Comparison of ENCODE assay signal across 8 cellular contexts in genomic region chr2:70767699-70768584, GRCh38. TPM values are rescaled to one million over a fixed set of nuclear protein-coding genes. Genes with fewer than 3 reads are reported as not detected.
DNase-seq lines count a peak whose midpoint lies in the region; ATAC-seq and TF ChIP-seq lines count a peak whose summit lies in the region.

TSS of gene ADD2 (minus strand) at chr2:70768200. CDS start at chr2:70706408, 61,792 bp downstream.

- no peak within 1 kb of the TSS for H4K91ac ChIP-seq in neuronal stem cell (ENCODE audit: low read depth, low read length, poor library complexity)

- TF ChIP-seq POLR2A in transverse colon (IDR thresholded peaks at IDR 0.05): no peak

- intact Hi-C loops in transverse colon (cut with DNase I; ENCODE audit: low total_unique reads): no loop called here

- peak within 1 kb of the TSS; percentile 54 for H3K27ac ChIP-seq in neuronal stem cell (replicated peaks; ENCODE audit: low read length)
- H3K27ac ChIP-seq in transverse colon: no peak within 1 kb of the TSS

- H3K27me3 ChIP-seq in neuronal stem cell (ENCODE audit: control insufficient read depth in 3 of 3, insufficient read depth in 3 of 3, low read depth in 1 of 3, low read length in 3 of 3): peaks cover 0 to 20% (median 0%) of the 10 kb centered on the region in 3 experiments
- peaks cover 94% of the 10 kb centered on the region for H3K27me3 ChIP-seq in transverse colon

- peak within 1 kb of the TSS; percentile 91 for H3K9ac ChIP-seq in neuronal stem cell (ENCODE audit: low read depth, low read length, poor library complexity)

- no peak for ATAC-seq in HG03457 (IDR thresholded peaks at IDR 0.05; ENCODE audit: unreplicated experiment)

- peak; percentile 2 for TF ChIP-seq CTCF in fibroblast of pulmonary artery (IDR thresholded peaks at IDR 0.05; ENCODE audit: low read length, missing control alignments)
- peak in 1 of 5 experiments; percentile 9 for TF ChIP-seq CTCF in transverse colon (IDR thresholded peaks at IDR 0.05)

- peak within 1 kb of the TSS; percentile 45 for H2BK15ac ChIP-seq in neuronal stem cell (ENCODE audit: low read length)

- peak within 1 kb of the TSS; percentile 91 for H3K4me2 ChIP-seq in neuronal stem cell (ENCODE audit: insufficient read depth, low read length, poor library complexity, severe bottlenecking)

- H3K4me3 ChIP-seq in fibroblast of pulmonary artery (replicated peaks; ENCODE audit: low read depth, low read length): peak within 1 kb of the TSS; percentile 24
- peak within 1 kb of the TSS; percentile 82 to 91 for H3K4me3 ChIP-seq in neuronal stem cell (ENCODE audit: low read length in 2 of 2)
- peak within 1 kb of the TSS in 3 of 4 donors; percentile 10 to 44 (median 25) for H3K4me3 ChIP-seq in transverse colon

- H2AFZ ChIP-seq in neuronal stem cell (ENCODE audit: low read length): peak within 1 kb of the TSS; percentile 96

- H3K23ac ChIP-seq in neuronal stem cell (ENCODE audit: low read depth, low read length, poor library complexity): peak within 1 kb of the TSS; percentile 73

- peak within 1 kb of the TSS; percentile 54 for H2BK120ac ChIP-seq in neuronal stem cell (ENCODE audit: low read depth, low read length)

- H2AK5ac ChIP-seq in neuronal stem cell (ENCODE audit: low read depth, low read length): peak within 1 kb of the TSS; percentile 7

- H3K4ac ChIP-seq in neuronal stem cell (ENCODE audit: low read length): peak within 1 kb of the TSS; percentile 43

- DNase-seq in NCI-H2029 (lab: John Stamatoyannopoulos, UW) (peak; percentile 63), NCI-H2029 treated with DMSO at 0.1 percent for 48 hours (lab: John Stamatoyannopoulos, UW) (no peak), NCI-H226 (peak; percentile 62), activated T-cell treated with anti-CD3 and anti-CD28 coated beads for 48 hours (ENCODE audit: low read depth) (peak; percentile 60), fibroblast of pulmonary artery (ENCODE audit: low read depth) (peak; percentile 25), neuronal stem cell (ENCODE audit: low spot score) (peak; percentile 70), transverse colon (peak; percentile 9)

- H4K8ac ChIP-seq in neuronal stem cell (ENCODE audit: low read depth, low read length): no peak within 1 kb of the TSS

- H3K36me3 ChIP-seq in neuronal stem cell (replicated peaks in 1 of 2; ENCODE audit: control insufficient read depth in 2 of 2, insufficient read depth in 2 of 2, low read length in 2 of 2) (no peaks in the 10 kb centered on the region), transverse colon (no peaks in the 10 kb centered on the region)

- peaks cover 3% of the 10 kb centered on the region for H3K79me1 ChIP-seq in neuronal stem cell (ENCODE audit: low read depth, low read length)

- H3K18ac ChIP-seq in neuronal stem cell (ENCODE audit: low read length): peak within 1 kb of the TSS; percentile 94

- WGBS in neuronal stem cell (ENCODE audit: extremely low coverage in 2 of 2, insufficient read length in 2 of 2, insufficient replicate concordance in 1 of 2), 2 donors: no CpG with 5 or more reads among the region's 74 CpGs
- 0% methylated on average over 35 of the region's 74 CpGs; no CpG with 5 or more reads in 1 of the 2 donors for WGBS in transverse colon (ENCODE audit: low coverage in 1 of 2), 2 donors

- H3K4me1 ChIP-seq in neuronal stem cell (ENCODE audit: control insufficient read depth in 2 of 2, insufficient read depth in 1 of 2, low read depth in 1 of 2, low read length in 2 of 2) (peaks cover 0 to 14% of the 10 kb centered on the region in 2 donors), transverse colon (peaks cover 3 to 15% (median 13%) of the 10 kb centered on the region in 4 donors)

- in situ Hi-C loops in transverse colon (cut with MboI; ENCODE audit: low pct_ligation_motif_present in 1 of 4, low pct_unique_long_range_greater_than_20kb in 1 of 4, low sequenced_read_pairs in 3 of 4): no loop called here

- TF ChIP-seq EP300 in transverse colon (IDR thresholded peaks at IDR 0.05; ENCODE audit: low read depth): no peak

- H2BK12ac ChIP-seq in neuronal stem cell (ENCODE audit: low read length): peak within 1 kb of the TSS; percentile 54

- H3K9me3 ChIP-seq in neuronal stem cell (replicated peaks in 1 of 2; ENCODE audit: control insufficient read depth in 2 of 2, insufficient read depth in 1 of 2, low read depth in 1 of 2, low read length in 2 of 2): no peaks in the 10 kb centered on the region
- H3K9me3 ChIP-seq in transverse colon: no peaks in the 10 kb centered on the region

- H2BK5ac ChIP-seq in neuronal stem cell (ENCODE audit: low read length): peak within 1 kb of the TSS; percentile 85

- H3K14ac ChIP-seq in neuronal stem cell (ENCODE audit: low read length): peak within 1 kb of the TSS; percentile 31

RNA-seq across cellular contexts. Expression of gene ADD2, which starts in this region (rescaled TPM):
- polyA plus RNA-seq in neuronal stem cell (2013, experiment 1 of 2): 49.1 TPM
- polyA plus RNA-seq in neuronal stem cell (2013, experiment 2 of 2): 52.0 TPM
- 1 to 10 TPM in 2 of 4 donors, under 1 TPM in 2; 0.40 to 1.9 (median 1.1) TPM for total RNA-seq in transverse colon

Comparison
In these comparisons a context has a peak if more than half of its experiments do, and no peak if none do; other contexts are left out.
1. H3K4me3 ChIP-seq: peak in every context shown above with its lines; median percentile 86 in neuronal stem cell; 25 in transverse colon; 24 in fibroblast of pulmonary artery.